In the genomic region with DNA sequence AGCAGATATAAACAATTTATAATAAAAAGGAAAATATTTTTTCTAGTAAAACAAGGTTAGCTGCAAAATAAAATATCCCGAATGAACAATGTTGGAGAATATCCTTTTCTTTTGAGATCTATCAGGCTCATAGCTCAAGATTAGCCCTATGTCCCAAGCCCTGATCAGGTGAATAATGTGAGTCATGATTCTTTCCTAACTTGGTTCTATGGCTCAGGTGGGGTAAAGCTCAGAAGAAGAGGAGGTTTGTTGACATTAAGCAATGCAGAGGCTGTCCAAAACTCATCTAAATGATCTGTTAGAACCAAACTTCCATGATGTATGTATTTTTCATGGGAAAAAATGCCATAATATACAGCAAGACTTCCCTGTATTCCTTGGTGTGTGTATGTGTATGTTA, we compare ENCODE assay signal across 13 cellular contexts.
DNase-seq lines count a peak whose midpoint lies in the region; ATAC-seq and TF ChIP-seq lines count a peak whose summit lies in the region.
"Had no signal": no experiment of that assay in that cellular context is flagged by ENCODE, and none has a peak within 500 bp of the region (broad histone marks: within the 10 kb centered on the region; RNA-seq: fewer than 3 reads in every experiment).

No MANE protein-coding gene starts in this region.

- H3K9me3 Mint-ChIP-seq in brain (peaks cover 0 to 3% (median 0%) of the 10 kb centered on the region in 5 experiments), neural crest cell (no peaks in the 10 kb centered on the region)
- H3K9me3 Mint-ChIP-seq: CD4-positive, alpha-beta T cell; H9 had no signal

- H3K27me3 Mint-ChIP-seq in brain (no peaks in the 10 kb centered on the region), neural crest cell (ENCODE audit: low read depth) (no peaks in the 10 kb centered on the region)
- H3K27me3 Mint-ChIP-seq: B cell; CD4-positive, alpha-beta T cell had no signal

- no peak for TF ChIP-seq POLR2A in transverse colon (IDR thresholded peaks at IDR 0.05)

- H3K36me3 Mint-ChIP-seq in brain (peaks cover 29% of the 10 kb centered on the region), neural crest cell (ENCODE audit: low read depth) (peaks cover 3% of the 10 kb centered on the region)

- H3K4me1 ChIP-seq in foreskin keratinocyte, result peaks cover 27% of the 10 kb centered on the region
- peaks cover 5 to 12% (median 6%) of the 10 kb centered on the region in 4 donors for H3K4me1 ChIP-seq in transverse colon

- no peak overlapping the region for H3K27ac ChIP-seq in foreskin keratinocyte
- H3K27ac ChIP-seq in transverse colon, result no peak overlapping the region

- WGBS in transverse colon (ENCODE audit: low coverage in 1 of 2), 2 donors, result 89 to 100% methylated on average over 1 of the region's 1 CpG

- DNase-seq in NCI-H69 (lab: John Stamatoyannopoulos, UW) (peak; percentile 51), foreskin keratinocyte (no peak), neural crest cell (ENCODE audit: low read depth, low spot score) (no peak), G401 (ENCODE audit: low spot score) (no peak), transverse colon (no peak)
- DNase-seq: C1 segment of cervical spinal cord; CD4-positive, alpha-beta T cell; DMS79; GOT3; H9 had no signal

- H3K4me3 Mint-ChIP-seq in brain (no peak overlapping the region), neural crest cell (no peak overlapping the region)
- H3K4me3 Mint-ChIP-seq: B cell; CD4-positive, alpha-beta T cell; H9 had no signal

- H3K4me3 ChIP-seq in transverse colon, result no peak overlapping the region

- in situ Hi-C loops in G401 (cut with HindIII; ENCODE audit: low sequenced_read_pairs) (no loop called here), transverse colon (cut with MboI; ENCODE audit: low pct_ligation_motif_present in 1 of 4, low pct_unique_long_range_greater_than_20kb in 1 of 4, low sequenced_read_pairs in 3 of 4) (no loop called here)

- ATAC-seq in foreskin keratinocyte (peak; percentile 16), GM19455 (IDR thresholded peaks at IDR 0.05; ENCODE audit: unreplicated experiment) (no peak)

- H3K4me1 Mint-ChIP-seq in brain, result peaks cover 60% of the 10 kb centered on the region
- peaks cover 9% of the 10 kb centered on the region for H3K4me1 Mint-ChIP-seq in neural crest cell

- H3K27ac Mint-ChIP-seq in brain (peak overlapping the region in 4 of 5 experiments; percentile 3 to 82 (median 18)), neural crest cell (ENCODE audit: unreplicated experiment) (peak overlapping the region; percentile 32)
- H3K27ac Mint-ChIP-seq: B cell; CD4-positive, alpha-beta T cell; H9 had no signal

- H3K9me3 ChIP-seq in transverse colon, result no peaks in the 10 kb centered on the region

- intact Hi-C loops in transverse colon (cut with DNase I; ENCODE audit: low total_unique reads), result no loop called here

- no peak for TF ChIP-seq EP300 in transverse colon (IDR thresholded peaks at IDR 0.05; ENCODE audit: low read depth)

- H3K27me3 ChIP-seq in foreskin keratinocyte (no peaks in the 10 kb centered on the region), transverse colon (no peaks in the 10 kb centered on the region)

- H3K36me3 ChIP-seq in transverse colon, result no peaks in the 10 kb centered on the region

- TF ChIP-seq CTCF in brain (conservative IDR thresholded peaks at IDR 0.05) (no peak), foreskin keratinocyte (conservative IDR thresholded peaks at IDR 0.05) (no peak), neural crest cell (conservative IDR thresholded peaks at IDR 0.05) (no peak), transverse colon (IDR thresholded peaks at IDR 0.05) (no peak)
